Comparison of ENCODE assay signal across 8 cellular contexts in the genomic region with DNA sequence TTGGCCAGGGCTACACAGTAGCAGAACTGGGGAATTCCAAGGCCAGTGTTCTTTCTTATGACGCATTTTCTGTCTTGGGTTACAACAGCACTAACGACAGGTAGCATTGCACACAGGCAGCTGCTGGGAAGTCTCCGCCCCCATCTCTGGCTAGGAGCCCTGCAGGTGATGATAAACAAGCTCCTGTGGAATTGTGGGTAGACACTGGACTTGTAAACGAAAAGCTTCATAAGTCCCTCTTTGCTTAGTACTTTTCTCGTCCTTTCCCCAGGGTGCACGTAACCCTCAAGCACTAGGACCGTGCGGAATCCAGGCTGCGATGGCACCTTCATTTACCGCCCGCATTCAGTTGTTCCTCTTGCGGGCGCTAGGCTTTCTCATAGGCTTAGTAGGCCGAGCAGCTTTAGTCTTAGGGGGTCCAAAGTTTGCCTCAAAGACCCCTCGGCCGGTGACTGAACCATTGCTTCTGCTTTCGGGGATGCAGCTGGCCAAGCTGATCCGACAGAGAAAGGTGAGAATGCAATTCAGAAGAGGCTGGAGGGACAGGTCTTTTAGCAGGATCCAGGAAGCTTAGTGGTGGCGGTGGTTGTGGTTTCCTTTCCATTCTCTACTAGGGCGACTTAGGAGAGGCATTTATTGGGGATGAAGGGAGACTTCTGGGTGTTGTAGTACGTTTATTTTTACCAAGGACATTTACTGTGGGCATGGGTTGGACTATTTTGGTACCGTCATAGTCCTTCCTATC. TPM values are rescaled to one million over a fixed set of nuclear protein-coding genes. Genes with fewer than 3 reads are reported as not detected.
A peak's percentile ranks its signal among the peaks of the same experiment; 100 is the strongest.
DNase-seq lines count a peak whose midpoint lies in the region; ATAC-seq and TF ChIP-seq lines count a peak whose summit lies in the region.

Gene FAAH2, plus strand, starts transcription at position 200 of the 745 bp plus-strand sequence. Its CDS starts 120 bp downstream, at position 320.

- H3K4me1 Mint-ChIP-seq in CD4-positive, alpha-beta T cell (ENCODE audit: low read depth) = peaks cover 57% of the 10 kb centered on the region

- peaks cover 7% of the 10 kb centered on the region for H3K36me3 Mint-ChIP-seq in CD4-positive, alpha-beta T cell (ENCODE audit: low read depth)

- no peaks in the 10 kb centered on the region for H3K27me3 ChIP-seq in CD4-positive, alpha-beta T cell (ENCODE audit: control insufficient read depth, insufficient read depth, low read length)
- no peaks in the 10 kb centered on the region for H3K27me3 ChIP-seq in BE2C

- peak within 1 kb of the TSS; percentile 94 for H3K4me3 Mint-ChIP-seq in CD4-positive, alpha-beta T cell

- no peak for TF ChIP-seq CTCF in CD4-positive, alpha-beta T cell (IDR thresholded peaks at IDR 0.05)
- no peak for TF ChIP-seq CTCF in BE2C (IDR thresholded peaks at IDR 0.05; ENCODE audit: low read depth, low read length)

- H3K9me3 ChIP-seq in CD4-positive, alpha-beta T cell (ENCODE audit: control insufficient read depth, low read length) = no peaks in the 10 kb centered on the region
- no peaks in the 10 kb centered on the region for H3K9me3 ChIP-seq in BE2C

- intact Hi-C loops in CD4-positive, alpha-beta T cell (cut with DNase I, micrococcal nuclease) = loop anchor here (2.0 to 10.0 kb wide), 4 partner anchors 164 to 638 kb away; partner anchors contain the start of genes ZXDA (in 1 of the 2) and ZXDB (in 1 of the 2)

- H3K9me3 Mint-ChIP-seq in CD4-positive, alpha-beta T cell = no peaks in the 10 kb centered on the region

- H3K27me3 Mint-ChIP-seq in CD4-positive, alpha-beta T cell = no peaks in the 10 kb centered on the region

- peak within 1 kb of the TSS; percentile 93 for H3K27ac Mint-ChIP-seq in CD4-positive, alpha-beta T cell

- no peaks in the 10 kb centered on the region for H3K36me3 ChIP-seq in BE2C

- no peaks in the 10 kb centered on the region for H3K4me1 ChIP-seq in BE2C

- POLR2A ChIA-PET in CD4-positive, alpha-beta T cell (lab: Charles Lee) = interaction anchor here (1.0 to 1.4 kb wide), 5 partner anchors 27 to 619 kb away, joined by 3 to 5 read pairs (median 4); partner anchors contain the start of genes SPIN2B and SPIN3

- DNase-seq in CD4-positive, alpha-beta T cell = peak; percentile 29 to 82 (median 55)
- peak; percentile 82 for DNase-seq in OCI-M1 (lab: John Stamatoyannopoulos, UW)
- DNase-seq in activated naive CD4-positive, alpha-beta T cell treated with Interleukin-2 at 50 U/mL for 16 hours = peak; percentile 63
- peak; percentile 43 for DNase-seq in kidney glomerular epithelial cell (lab: John Stamatoyannopoulos, UW)
- peak; percentile 10 for DNase-seq in stimulated activated CD8-positive, alpha-beta memory T cell treated with anti-CD3 and anti-CD28 coated beads, Interleukin-15, amount 100 ng/mL, for 1 hour (ENCODE audit: low read depth)
- DNase-seq in BE2C = no peak

- H3K4me3 ChIP-seq in BE2C (ENCODE audit: low read depth, low read length) = no peak within 1 kb of the TSS

- CTCF ChIA-PET in CD4-positive, alpha-beta T cell (lab: Charles Lee) = interaction anchor here (1.2 kb wide), 1 partner anchor 58 kb away, joined by 3 read pairs; no protein-coding TSS in a partner anchor

- peak within 1 kb of the TSS; percentile 51 for H3K27ac ChIP-seq in CD4-positive, alpha-beta T cell (ENCODE audit: low read depth, low read length)

- peak; percentile 88 for ATAC-seq in CD4-positive, alpha-beta T cell (ENCODE audit: poor library complexity)
- ATAC-seq in GM19438 (IDR thresholded peaks at IDR 0.05; ENCODE audit: low read depth, unreplicated experiment) (peak; percentile 92), HG03520 (IDR thresholded peaks at IDR 0.05; ENCODE audit: unreplicated experiment) (peak; percentile 91)

RNA-seq across cellular contexts. Expression of gene FAAH2, which starts in this region (rescaled TPM):
- 1 to 10 TPM; 5.1 to 7.4 TPM for total RNA-seq in CD4-positive, alpha-beta T cell
- polyA plus RNA-seq in BE2C (2012; ENCODE audit: insufficient read depth, insufficient read length, low read depth) = not detected
